In the genomic region with DNA sequence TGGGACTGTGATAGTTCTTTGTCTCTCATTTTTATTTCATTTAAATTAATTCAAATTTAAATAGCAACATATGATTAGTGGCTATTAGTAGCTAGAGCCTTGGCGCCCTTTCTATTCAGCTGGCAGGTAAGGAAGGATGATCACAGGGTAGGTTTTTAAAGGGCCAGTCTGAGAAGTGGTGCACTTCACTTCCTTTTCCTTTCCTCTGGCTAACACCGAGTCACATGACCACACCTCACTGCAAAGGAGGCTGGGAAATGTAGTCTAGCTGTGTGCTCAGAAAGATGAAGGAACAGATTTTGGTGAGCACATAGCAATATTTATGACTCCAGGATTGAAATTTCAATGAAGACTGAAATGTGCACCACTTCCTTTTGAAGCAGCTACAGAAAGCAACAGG, we compare ENCODE assay signal across 1 cellular context.
TF ChIP-seq lines count a peak whose summit lies in the region.

No MANE protein-coding gene starts in this region.

TF ChIP-seq in SK-N-SH treated with all-trans-retinoic acid at 6 μM for 48 hours, 23 proteins besides CTCF, POLR2A, EP300 and RAD21 (continued from another document):
- TF ChIP-seq, protein P1, sequence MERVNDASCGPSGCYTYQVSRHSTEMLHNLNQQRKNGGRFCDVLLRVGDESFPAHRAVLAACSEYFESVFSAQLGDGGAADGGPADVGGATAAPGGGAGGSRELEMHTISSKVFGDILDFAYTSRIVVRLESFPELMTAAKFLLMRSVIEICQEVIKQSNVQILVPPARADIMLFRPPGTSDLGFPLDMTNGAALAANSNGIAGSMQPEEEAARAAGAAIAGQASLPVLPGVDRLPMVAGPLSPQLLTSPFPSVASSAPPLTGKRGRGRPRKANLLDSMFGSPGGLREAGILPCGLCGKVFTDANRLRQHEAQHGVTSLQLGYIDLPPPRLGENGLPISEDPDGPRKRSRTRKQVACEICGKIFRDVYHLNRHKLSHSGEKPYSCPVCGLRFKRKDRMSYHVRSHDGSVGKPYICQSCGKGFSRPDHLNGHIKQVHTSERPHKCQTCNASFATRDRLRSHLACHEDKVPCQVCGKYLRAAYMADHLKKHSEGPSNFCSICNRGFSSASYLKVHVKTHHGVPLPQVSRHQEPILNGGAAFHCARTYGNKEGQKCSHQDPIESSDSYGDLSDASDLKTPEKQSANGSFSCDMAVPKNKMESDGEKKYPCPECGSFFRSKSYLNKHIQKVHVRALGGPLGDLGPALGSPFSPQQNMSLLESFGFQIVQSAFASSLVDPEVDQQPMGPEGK (CRISPR knock-in tag; IDR thresholded peaks at IDR 0.05; ENCODE audit: borderline replicate concordance): no peak
- TF ChIP-seq ESRRG (CRISPR knock-in tag; IDR thresholded peaks at IDR 0.05): no peak
